ENCODE assay signal across 35 cellular contexts in the genomic region with DNA sequence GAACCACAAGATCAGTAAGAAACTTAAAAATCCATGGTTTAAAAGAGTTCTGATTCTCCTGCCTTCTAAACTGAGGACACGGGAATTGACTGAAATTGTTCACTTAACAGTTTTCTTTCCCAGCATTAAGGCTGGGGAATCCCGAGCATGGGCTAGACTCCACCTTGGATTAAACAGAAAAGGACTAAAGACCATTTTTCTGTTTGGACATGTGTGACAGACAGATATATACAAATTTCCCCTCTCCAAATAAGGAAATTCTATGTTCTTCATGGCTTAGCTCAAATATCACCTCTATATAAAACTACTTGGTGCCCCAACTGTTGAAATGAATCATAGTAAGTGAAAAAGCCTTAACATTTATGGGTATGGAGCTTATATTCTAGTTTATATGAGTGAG.
"Had no signal": no experiment of that assay in that cellular context is flagged by ENCODE, and none has a peak within 500 bp of the region (broad histone marks: within the 10 kb centered on the region; RNA-seq: fewer than 3 reads in every experiment).

No MANE protein-coding gene starts in this region.

- H3K27ac ChIP-seq: KMS-11 had no signal

- H3K36me3 ChIP-seq: MG63 had no signal

- H3K4me2 ChIP-seq: KMS-11 had no signal

- H3K4me3 ChIP-seq: MG63 had no signal

- H3K9me3 ChIP-seq: MG63 had no signal

- DNase-seq: Kasumi-1, MG63, MM.1S, MV-4-11, NCI-H1048, NCI-H1092, NCI-H1092 treated with DMSO at 0.1 percent for 48 hours, NCI-H1105, NCI-H1105 treated with DMSO at 0.1 percent for 48 hours, NCI-H1417, NCI-H1417 treated with DMSO at 0.1 percent for 48 hours, NCI-H1436, NCI-H1436 treated with DMSO at 0.1 percent for 48 hours, NCI-H146, NCI-H1694, NCI-H1694 treated with DMSO at 0.1 percent for 48 hours, NCI-H187, NCI-H187 treated with DMSO at 0.1 percent for 48 hours, NCI-H1930, NCI-H2029, NCI-H2029 treated with DMSO at 0.1 percent for 48 hours, NCI-H2081, NCI-H2081 treated with DMSO at 0.1 percent for 48 hours, NCI-H2107, NCI-H2171, NCI-H2171 treated with DMSO at 0.1 percent for 48 hours, NCI-H226, NCI-H345, NCI-H446, NCI-H446 treated with DMSO at 0.1 percent for 48 hours, NCI-H510A, NCI-H510A treated with DMSO at 0.1 percent for 48 hours, NCI-H524, NCI-H524 treated with DMSO at 0.1 percent for 48 hours had no signal

- H3K27me3 ChIP-seq: MG63 had no signal

- H3K9ac ChIP-seq: KMS-11 had no signal
